Comparison of ENCODE assay signal across 21 cellular contexts in the genomic region with DNA sequence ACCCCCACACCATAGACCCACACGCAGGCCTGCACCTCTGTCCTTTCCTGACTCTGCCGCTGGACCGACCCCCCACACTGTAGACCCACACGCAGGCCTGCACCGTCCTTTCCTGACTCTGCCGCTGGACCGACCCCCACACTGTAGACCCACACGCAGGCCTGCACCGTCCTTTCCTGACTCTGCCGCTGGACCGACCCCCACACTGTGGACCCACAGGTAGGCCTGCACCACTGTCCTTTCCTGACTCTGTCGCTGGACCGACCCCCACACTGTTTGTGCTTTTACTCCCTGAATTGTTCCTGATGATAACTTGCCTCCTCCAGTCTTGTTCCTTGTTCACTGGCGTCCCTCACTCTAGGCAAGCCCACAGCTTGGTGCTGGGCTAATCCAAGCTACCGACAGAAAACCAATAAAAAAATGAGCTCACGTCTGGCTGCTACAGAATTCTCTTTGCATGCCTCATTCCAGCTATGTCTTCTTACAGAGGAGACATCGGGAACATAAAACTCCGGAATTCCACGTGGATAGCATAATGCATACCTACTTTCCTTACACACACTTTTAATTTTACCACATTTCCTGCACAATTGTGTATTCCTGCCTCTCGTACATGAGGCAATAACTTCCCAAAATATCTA.
"Had no signal": no experiment of that assay in that cellular context is flagged by ENCODE, and none has a peak within 500 bp of the region (broad histone marks: within the 10 kb centered on the region; RNA-seq: fewer than 3 reads in every experiment).

No MANE protein-coding gene starts in this region.

- H3K27me3 Mint-ChIP-seq: activated naive CD8-positive, alpha-beta T cell treated with anti-CD3 and anti-CD28 coated beads for 36 hours; central memory CD8-positive, alpha-beta T cell had no signal

- H3K36me3 ChIP-seq: heart left ventricle, ovary, thoracic aorta, upper lobe of left lung had no signal

- H3K4me3 Mint-ChIP-seq: activated CD8-positive, alpha-beta T cell treated with anti-CD3 and anti-CD28 coated beads, Interleukin-2, amount 10 ng/mL, durations not matched to agents 7 days and 5 days; activated naive CD8-positive, alpha-beta T cell treated with anti-CD3 and anti-CD28 coated beads for 36 hours; activated T-helper 17 cell treated with anti-CD3 and anti-CD28 coated beads, Interleukin-2, amount 50 U/mL, for 72 hours; central memory CD8-positive, alpha-beta T cell; natural killer cell had no signal

- H3K27ac ChIP-seq: coronary artery, epithelial cell of prostate, heart left ventricle, ovary, thoracic aorta, upper lobe of left lung had no signal

- H3K4me3 ChIP-seq: coronary artery, heart left ventricle, ovary, skin epidermis, thoracic aorta, upper lobe of left lung had no signal

- ATAC-seq: activated CD8-positive, alpha-beta T cell treated with anti-CD3 and anti-CD28 coated beads, Interleukin-2, amount 10 ng/mL, durations not matched to agents 7 days and 5 days; activated T-helper 17 cell treated with anti-CD3 and anti-CD28 coated beads, Interleukin-2, amount 50 U/mL, for 72 hours; heart left ventricle; natural killer cell; right cardiac atrium had no signal

- H3K9me3 ChIP-seq: heart left ventricle, ovary, thoracic aorta, upper lobe of left lung had no signal

- DNase-seq: activated CD4-positive, alpha-beta T cell treated with anti-CD3 and anti-CD28 coated beads for 1 hour; activated CD4-positive, alpha-beta T cell treated with anti-CD3 and anti-CD28 coated beads, Interleukin-2, amount 50 U/mL, for 1 hour; activated CD8-positive, alpha-beta T cell treated with anti-CD3 and anti-CD28 coated beads, Interleukin-2, amount 10 ng/mL, durations not matched to agents 7 days and 5 days; activated naive CD8-positive, alpha-beta T cell treated with anti-CD3 and anti-CD28 coated beads for 36 hours; activated T-cell treated with anti-CD3 and anti-CD28 coated beads, Interleukin-2, amount 50 U/mL, for 1 hour; mammary epithelial cell; midbrain; natural killer cell; stimulated activated CD4-positive, alpha-beta T cell treated with anti-CD3 and anti-CD28 coated beads, Interleukin-2, amount 100 ng/mL, for 48 hours; stimulated activated naive CD4-positive, alpha-beta T cell; T-helper 9 cell had no signal

- H3K36me3 Mint-ChIP-seq: activated naive CD8-positive, alpha-beta T cell treated with anti-CD3 and anti-CD28 coated beads for 36 hours; natural killer cell had no signal

- H3K4me1 ChIP-seq: heart left ventricle, upper lobe of left lung had no signal

- H3K27me3 ChIP-seq: ovary, upper lobe of left lung had no signal

- H3K27ac Mint-ChIP-seq: activated CD8-positive, alpha-beta T cell treated with anti-CD3 and anti-CD28 coated beads, Interleukin-2, amount 10 ng/mL, durations not matched to agents 7 days and 5 days; activated naive CD8-positive, alpha-beta T cell treated with anti-CD3 and anti-CD28 coated beads for 36 hours; activated T-helper 17 cell treated with anti-CD3 and anti-CD28 coated beads, Interleukin-2, amount 50 U/mL, for 72 hours; natural killer cell had no signal

- H3K4me1 Mint-ChIP-seq: activated naive CD8-positive, alpha-beta T cell treated with anti-CD3 and anti-CD28 coated beads for 36 hours; activated T-helper 17 cell treated with anti-CD3 and anti-CD28 coated beads, Interleukin-2, amount 50 U/mL, for 72 hours; central memory CD8-positive, alpha-beta T cell; natural killer cell had no signal
